Comparison of ENCODE assay signal across 16 cellular contexts in genomic region chr9:106065579-106066214, GRCh38.
DNase-seq lines count a peak whose midpoint lies in the region; ATAC-seq and TF ChIP-seq lines count a peak whose summit lies in the region.
"Had no signal": no experiment of that assay in that cellular context is flagged by ENCODE, and none has a peak within 500 bp of the region (broad histone marks: within the 10 kb centered on the region; RNA-seq: fewer than 3 reads in every experiment).

No MANE protein-coding gene starts in this region.

- no peaks in the 10 kb centered on the region for H3K27me3 ChIP-seq in cardiac muscle cell
- H3K27me3 ChIP-seq in left ventricle myocardium inferior (ENCODE audit: low read depth): no peaks in the 10 kb centered on the region
- no peaks in the 10 kb centered on the region for H3K27me3 ChIP-seq in HAP-1 (ENCODE audit: low read depth)
- H3K27me3 ChIP-seq in OCI-LY3 (ENCODE audit: low read depth, low read length): no peaks in the 10 kb centered on the region

- in situ Hi-C loops in HAP-1 (cut with MboI; ENCODE audit: low sequenced_read_pairs): no loop called here

- no peak for ATAC-seq in GM19395 (IDR thresholded peaks at IDR 0.05; ENCODE audit: unreplicated experiment)
- ATAC-seq: HCT116 had no signal

- intact Hi-C loops in left ventricle myocardium inferior (cut with micrococcal nuclease): no loop called here

- H3K4me1 ChIP-seq in cardiac muscle cell (ENCODE audit: low read depth) (peaks cover 50% of the 10 kb centered on the region), left ventricle myocardium inferior (peaks cover 10% of the 10 kb centered on the region), HAP-1 (peaks cover 18% of the 10 kb centered on the region), OCI-LY3 (ENCODE audit: low read length) (peaks cover 70% of the 10 kb centered on the region)

- no peak for TF ChIP-seq CTCF in cardiac muscle cell (IDR thresholded peaks at IDR 0.05; ENCODE audit: low read depth, low read length)
- TF ChIP-seq CTCF in left ventricle myocardium inferior (IDR thresholded peaks at IDR 0.05; ENCODE audit: borderline replicate concordance): no peak
- no peak for TF ChIP-seq CTCF in OCI-LY3 (IDR thresholded peaks at IDR 0.05; ENCODE audit: low read depth, low read length)

- H4K20me1 ChIP-seq in OCI-LY3 (ENCODE audit: insufficient read depth, low read length): no peaks in the 10 kb centered on the region

- H3K36me3 ChIP-seq in cardiac muscle cell: no peaks in the 10 kb centered on the region
- H3K36me3 ChIP-seq in left ventricle myocardium inferior: no peaks in the 10 kb centered on the region
- no peaks in the 10 kb centered on the region for H3K36me3 ChIP-seq in HAP-1 (replicated peaks)
- H3K36me3 ChIP-seq in OCI-LY3 (replicated peaks; ENCODE audit: low read depth, low read length): peaks cover 13% of the 10 kb centered on the region

- DNase-seq in cardiac muscle cell (ENCODE audit: low read depth in 1 of 2, low spot score in 1 of 2) (peak in 1 of 2 donors; percentile 87), left ventricle myocardium inferior (no peak), HAP-1 (ENCODE audit: low spot score in 2 of 2) (peak; percentile 56 to 73), NCI-H2081 (lab: John Stamatoyannopoulos, UW) (no peak)
- DNase-seq: C1 segment of cervical spinal cord; Calu3; CD4-positive, alpha-beta memory T cell; COR-L47; DMS53; DMS79 treated with DMSO at 0.1 percent for 48 hours; GF-D8; GM23248; H7 had no signal

- peak overlapping the region; percentile 92 for H3K27ac ChIP-seq in cardiac muscle cell
- no peak overlapping the region for H3K27ac ChIP-seq in left ventricle myocardium inferior (replicated peaks)
- peak overlapping the region; percentile 92 for H3K27ac ChIP-seq in OCI-LY3 (ENCODE audit: low read length)
- H3K27ac ChIP-seq: GM23248 had no signal

- H3K9me3 ChIP-seq in cardiac muscle cell (ENCODE audit: low read depth) (no peaks in the 10 kb centered on the region), left ventricle myocardium inferior (replicated peaks) (no peaks in the 10 kb centered on the region), HAP-1 (no peaks in the 10 kb centered on the region), OCI-LY3 (ENCODE audit: insufficient read depth, low read length) (no peaks in the 10 kb centered on the region)

- H2AFZ ChIP-seq in OCI-LY3 (ENCODE audit: low read depth, low read length): no peak overlapping the region
- H2AFZ ChIP-seq: GM23248 had no signal

- peak overlapping the region; percentile 61 for H3K9ac ChIP-seq in OCI-LY3 (ENCODE audit: low read length)
- H3K9ac ChIP-seq: GM23248 had no signal

- H3K4me3 ChIP-seq in cardiac muscle cell (no peak overlapping the region), left ventricle myocardium inferior (no peak overlapping the region), HAP-1 (no peak overlapping the region), OCI-LY3 (ENCODE audit: low read length) (peak overlapping the region; percentile 61)
- H3K4me3 ChIP-seq: GM23248 had no signal

- H3K79me2 ChIP-seq in OCI-LY3 (ENCODE audit: low read length): no peaks in the 10 kb centered on the region

- peak overlapping the region; percentile 70 for H3K4me2 ChIP-seq in OCI-LY3 (ENCODE audit: low read length)

Comparison
In these comparisons a context has a peak if more than half of its experiments do, and no peak if none do; other contexts are left out.
1. DNase-seq: peak in HAP-1 (2 of 2); none in left ventricle myocardium inferior (single experiment) and NCI-H2081 (0 of 2).